ENCODE assay signal across 17 cellular contexts in the genomic region with DNA sequence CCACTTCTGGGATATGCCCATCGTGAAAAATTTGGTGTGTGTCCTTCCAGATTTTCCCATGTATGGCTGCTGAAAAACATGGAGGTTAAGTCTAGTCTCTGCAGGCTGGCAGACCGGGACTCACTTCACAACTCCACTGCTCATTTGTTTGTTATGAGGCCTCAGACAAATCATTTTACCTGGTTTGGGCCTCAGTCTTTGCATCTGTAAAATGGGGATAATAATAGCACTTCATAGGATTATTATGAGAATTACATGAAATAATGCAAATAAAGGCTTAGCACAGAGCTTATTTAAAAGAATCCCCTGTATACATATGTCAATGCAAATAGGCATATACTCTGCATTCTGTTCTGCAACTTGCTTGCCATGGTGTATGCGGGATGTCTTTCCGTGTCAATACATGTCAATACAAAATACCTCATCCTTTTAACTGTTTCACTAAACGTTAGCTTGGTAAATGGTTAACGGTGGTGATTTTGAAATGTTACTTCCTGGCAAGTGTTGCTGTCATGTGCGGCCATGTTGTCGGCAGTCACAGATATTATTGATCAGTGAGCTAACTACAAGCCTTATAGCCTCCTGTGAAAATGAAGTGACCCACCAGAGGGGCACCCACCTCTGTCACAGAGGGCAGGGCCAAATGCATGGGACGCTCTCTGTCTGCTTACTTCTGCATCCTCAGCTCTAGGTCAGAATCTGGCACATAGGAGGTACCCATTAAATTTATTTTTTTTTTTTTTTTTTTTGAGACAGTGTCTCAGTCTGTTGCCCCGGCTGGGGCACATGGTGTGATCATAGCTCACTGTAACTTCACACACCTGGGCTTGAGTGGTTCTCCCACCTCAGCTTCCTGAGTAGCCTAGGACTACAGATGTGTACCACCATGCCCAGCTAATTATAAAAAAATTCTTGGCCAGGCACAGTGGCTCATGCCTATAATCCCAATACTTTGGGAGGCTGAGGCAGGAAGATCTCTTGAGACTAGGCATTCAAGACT. TPM values are rescaled to one million over a fixed set of nuclear protein-coding genes. Genes with fewer than 3 reads are reported as not detected.
DNase-seq lines count a peak whose midpoint lies in the region; ATAC-seq, FAIRE-seq and TF ChIP-seq lines count a peak whose summit lies in the region.
"Had no signal": no experiment of that assay in that cellular context is flagged by ENCODE, and none has a peak within 500 bp of the region (broad histone marks: within the 10 kb centered on the region; RNA-seq: fewer than 3 reads in every experiment).

No MANE protein-coding gene starts in this region.

- H4K20me1 ChIP-seq in DOHH2 (ENCODE audit: control insufficient read depth, insufficient read depth, low read depth, low read length) (no peaks in the 10 kb centered on the region), HepG2 (ENCODE audit: insufficient read depth, low read length) (no peaks in the 10 kb centered on the region), MM.1S (ENCODE audit: insufficient read depth, low read length) (no peaks in the 10 kb centered on the region)

- DNase-seq in activated CD4-positive, alpha-beta memory T cell treated with anti-CD3 and anti-CD28 coated beads, Interleukin-2, amount 10 ng/mL, durations not matched to agents 7 days and 5 days: peak; percentile 55
- DNase-seq in HepG2 (ENCODE audit: low spot score) (peak; percentile 75), HuH-7 (ENCODE audit: low spot score) (no peak), amygdala (lab: John Stamatoyannopoulos, UW) (no peak), MM.1S (no peak)
- DNase-seq: caudate nucleus; foreskin fibroblast; lower lobe of right lung; NCI-H1930; NCI-H524 treated with DMSO at 0.1 percent for 48 hours; right cardiac atrium; stimulated activated CD4-positive, alpha-beta T cell treated with anti-CD3 and anti-CD28 coated beads, Interleukin-4, amount 100 ng/mL, for 1 hour had no signal

- CTCF ChIA-PET in activated CD4-positive, alpha-beta memory T cell treated with anti-CD3 and anti-CD28 coated beads, Interleukin-2, amount 10 ng/mL, durations not matched to agents 7 days and 5 days (lab: Charles Lee): interaction anchor here (0.6 to 8.4 kb wide), 11 partner anchors 12 to 1550 kb away, joined by 3 to 73 read pairs (median 4); a partner anchor contains a TSS
- CTCF ChIA-PET in HepG2 (lab: Yijun Ruan, JAX; ENCODE audit: low intra/inter-chr PET ratio, low total read pairs): no interaction called here

- H3K36me3 Mint-ChIP-seq in activated CD4-positive, alpha-beta memory T cell treated with anti-CD3 and anti-CD28 coated beads, Interleukin-2, amount 10 ng/mL, durations not matched to agents 7 days and 5 days (ENCODE audit: low read depth): peaks cover 72% of the 10 kb centered on the region

- H3K27me3 ChIP-seq in DOHH2 (ENCODE audit: control insufficient read depth, low read length): no peaks in the 10 kb centered on the region
- no peaks in the 10 kb centered on the region for H3K27me3 ChIP-seq in HepG2 (ENCODE audit: control insufficient read depth in 1 of 2, insufficient read depth in 2 of 2, low read length in 2 of 2)
- H3K27me3 ChIP-seq in MM.1S (replicated peaks; ENCODE audit: insufficient read depth, low read length): no peaks in the 10 kb centered on the region

- intact Hi-C loops in HepG2 (cut with micrococcal nuclease; ENCODE audit: unreplicated experiment): no loop called here

- H3K9ac ChIP-seq in HepG2 (ENCODE audit: insufficient read depth, low read depth, low read length) (no peak overlapping the region), MM.1S (ENCODE audit: low read length) (no peak overlapping the region)

- TF ChIP-seq POLR2A in GM18526 (IDR thresholded peaks at IDR 0.05; ENCODE audit: extremely low read depth, insufficient read length) (peak; percentile 17), HepG2 (IDR thresholded peaks at IDR 0.05; ENCODE audit: insufficient read depth in 1 of 2, low read depth in 2 of 2, low read length in 2 of 2) (no peak)

- POLR2A ChIA-PET in activated CD4-positive, alpha-beta memory T cell treated with anti-CD3 and anti-CD28 coated beads, Interleukin-2, amount 10 ng/mL, durations not matched to agents 7 days and 5 days (lab: Charles Lee): interaction anchor here (1.0 to 11.5 kb wide), 24 partner anchors 8 to 320 kb away, joined by 3 to 156 read pairs (median 6); a partner anchor contains a TSS
- POLR2A ChIA-PET in HepG2 (lab: Yijun Ruan, JAX): interaction anchor here (0.6 to 2.2 kb wide), 17 partner anchors 10 to 139 kb away, joined by 3 to 17 read pairs (median 4); a partner anchor contains a TSS

- WGBS in HepG2 (ENCODE audit: low lambda C conversion rate): 20% methylated on average over 10 of the region's 10 CpGs

- H3K27ac ChIP-seq in DOHH2 (ENCODE audit: low read depth, low read length): peak overlapping the region; percentile 100
- no peak overlapping the region for H3K27ac ChIP-seq in HepG2 (ENCODE audit: extremely low read length, insufficient read depth, low read length)
- no peak overlapping the region for H3K27ac ChIP-seq in MM.1S (ENCODE audit: low read length)
- H3K27ac ChIP-seq: lower lobe of right lung had no signal

- no peak for TF ChIP-seq RAD21 in HepG2 (CRISPR knock-in tag; IDR thresholded peaks at IDR 0.05)

- peak overlapping the region; percentile 98 for H3K4me3 Mint-ChIP-seq in activated CD4-positive, alpha-beta memory T cell treated with anti-CD3 and anti-CD28 coated beads, Interleukin-2, amount 10 ng/mL, durations not matched to agents 7 days and 5 days

- H3K27ac Mint-ChIP-seq in activated CD4-positive, alpha-beta memory T cell treated with anti-CD3 and anti-CD28 coated beads, Interleukin-2, amount 10 ng/mL, durations not matched to agents 7 days and 5 days: peak overlapping the region; percentile 93

- TF ChIP-seq EP300 in HepG2 (IDR thresholded peaks at IDR 0.05; ENCODE audit: low read depth in 2 of 2, low read length in 2 of 2) (0 out of 4 replicates have a peak, but pooled peaks of 1 of the 2 experiments have one; percentile 18), HepG2 (CRISPR knock-in tag; IDR thresholded peaks at IDR 0.05; ENCODE audit: borderline replicate concordance) (no peak)

- H3K4me1 Mint-ChIP-seq in activated CD4-positive, alpha-beta memory T cell treated with anti-CD3 and anti-CD28 coated beads, Interleukin-2, amount 10 ng/mL, durations not matched to agents 7 days and 5 days: peaks cover 45% of the 10 kb centered on the region

- peaks cover 89% of the 10 kb centered on the region for H3K4me1 ChIP-seq in DOHH2 (ENCODE audit: control insufficient read depth, low read length)
- peaks cover 75% of the 10 kb centered on the region for H3K4me1 ChIP-seq in HepG2 (ENCODE audit: insufficient read depth, low read length)
- peaks cover 32% of the 10 kb centered on the region for H3K4me1 ChIP-seq in MM.1S (ENCODE audit: low read length)

- no TSS peak for BruUV-seq in HepG2 (replicated peaks; lab: Mats Ljungman, UMichigan)

- peak overlapping the region; percentile 89 for H3K4me2 ChIP-seq in DOHH2 (ENCODE audit: low read length)
- H3K4me2 ChIP-seq in HepG2 (ENCODE audit: low read depth, low read length): peak overlapping the region; percentile 65
- H3K4me2 ChIP-seq in MM.1S (ENCODE audit: low read depth, low read length): no peak overlapping the region

- H3K79me2 ChIP-seq in DOHH2 (ENCODE audit: control insufficient read depth, low read length) (peaks cover 74% of the 10 kb centered on the region), HepG2 (ENCODE audit: insufficient read depth, low read length) (no peaks in the 10 kb centered on the region), MM.1S (ENCODE audit: low read length) (no peaks in the 10 kb centered on the region)

- in situ Hi-C loops in HepG2 (cut with HindIII; ENCODE audit: extremely low pct_ligation_motif_present, low pct_unique_long_range_greater_than_20kb): no loop called here

- peak overlapping the region; percentile 77 for H3K4me3 ChIP-seq in DOHH2 (ENCODE audit: low read length)
- H3K4me3 ChIP-seq in HepG2 (replicated peaks in 1 of 3; ENCODE audit: insufficient read depth in 1 of 3, low read depth in 2 of 3, low read length in 3 of 3): peak overlapping the region in 1 of 3 experiments; percentile 35; a peak in 1 of 6 replicates
- H3K4me3 ChIP-seq in MM.1S (ENCODE audit: low read length): no peak overlapping the region

- peak; percentile 33; the same call in 2 of the 3 replicates for ATAC-seq in HepG2
- ATAC-seq in GM21381 (IDR thresholded peaks at IDR 0.05; ENCODE audit: unreplicated experiment): no peak
- ATAC-seq: activated CD4-positive, CD25-positive, alpha-beta regulatory T cell treated with anti-CD3 and anti-CD28 coated beads, Interleukin-2, amount 50 U/mL, for 24 hours; lower lobe of right lung; right cardiac atrium had no signal

- no peaks in the 10 kb centered on the region for H3K27me3 Mint-ChIP-seq in activated CD4-positive, alpha-beta memory T cell treated with anti-CD3 and anti-CD28 coated beads, Interleukin-2, amount 10 ng/mL, durations not matched to agents 7 days and 5 days

- TF ChIP-seq CTCF in DOHH2 (IDR thresholded peaks at IDR 0.05; ENCODE audit: low read depth, low read length, poor library complexity, severe bottlenecking) (no peak), HepG2 (CRISPR knock-in tag; IDR thresholded peaks at IDR 0.05) (no peak), MM.1S (IDR thresholded peaks at IDR 0.05; ENCODE audit: low read length) (no peak)

- H2AFZ ChIP-seq in HepG2 (ENCODE audit: low read length): no peak overlapping the region
- H2AFZ ChIP-seq in MM.1S (ENCODE audit: low read length): no peak overlapping the region

- no peaks in the 10 kb centered on the region for H3K9me3 ChIP-seq in DOHH2 (ENCODE audit: control insufficient read depth, insufficient read depth, low read length)
- no peaks in the 10 kb centered on the region for H3K9me3 ChIP-seq in HepG2 (ENCODE audit: low read length)
- no peaks in the 10 kb centered on the region for H3K9me3 ChIP-seq in MM.1S (replicated peaks; ENCODE audit: insufficient read depth, low read length)
- H3K9me3 ChIP-seq: lower lobe of right lung had no signal

- H3K9me2 ChIP-seq in DOHH2 (replicated peaks; ENCODE audit: control insufficient read depth, low read length) (no peaks in the 10 kb centered on the region), MM.1S (replicated peaks; ENCODE audit: insufficient read depth, low read length) (no peaks in the 10 kb centered on the region)

- H3F3A ChIP-seq in DOHH2 (ENCODE audit: control insufficient read depth, insufficient read depth) (peaks cover 51% of the 10 kb centered on the region), MM.1S (ENCODE audit: insufficient read depth, low read length) (peaks cover 5% of the 10 kb centered on the region)

- H3K9me3 Mint-ChIP-seq in activated CD4-positive, alpha-beta memory T cell treated with anti-CD3 and anti-CD28 coated beads, Interleukin-2, amount 10 ng/mL, durations not matched to agents 7 days and 5 days: no peaks in the 10 kb centered on the region

- peaks cover 31% of the 10 kb centered on the region for H3K36me3 ChIP-seq in DOHH2 (ENCODE audit: control insufficient read depth, low read length)
- no peaks in the 10 kb centered on the region for H3K36me3 ChIP-seq in HepG2 (replicated peaks in 1 of 2; ENCODE audit: control insufficient read depth in 1 of 2, insufficient read depth in 2 of 2, low read length in 2 of 2)
- no peaks in the 10 kb centered on the region for H3K36me3 ChIP-seq in MM.1S (replicated peaks; ENCODE audit: insufficient read depth, low read length)
- H3K36me3 ChIP-seq: lower lobe of right lung had no signal

- no peak for FAIRE-seq in HepG2 (lab: Jason Lieb, UNC)
- FAIRE-seq: endometrium had no signal

RNA-seq across cellular contexts. Expression of a gene that starts 4.3 kb away (rescaled TPM):
- total RNA-seq in activated CD4-positive, alpha-beta memory T cell treated with anti-CD3 and anti-CD28 coated beads, Interleukin-2, amount 10 ng/mL, durations not matched to agents 7 days and 5 days: 100 to 1,000 TPM; 469 to 474 TPM
- total RNA-seq in HepG2 (2016; rRNA removed; fragmentation: Illumina TruSeq; extraction: Trizol): 0.83 and 0.93 TPM in 2 replicates
- 0.30 TPM in 1 of 2 replicates, not detected in the other for total RNA-seq in HepG2 (2016; cell fraction: cytosol; rRNA removed; fragmentation: Illumina TruSeq; extraction: Trizol; ENCODE audit: low read depth)
- 0.54 and 0.61 TPM in 2 replicates for total RNA-seq in HepG2 (2016; cell fraction: insoluble cytoplasmic fraction; rRNA removed; fragmentation: Illumina TruSeq; extraction: Trizol)
- total RNA-seq in HepG2 (2016; cell fraction: membrane; rRNA removed; fragmentation: Illumina TruSeq; extraction: Trizol): 0.31 and 0.40 TPM in 2 replicates
- total RNA-seq in HepG2 (2016; cell fraction: nucleus; rRNA removed; fragmentation: Illumina TruSeq; extraction: Trizol): 0.40 and 1.3 TPM in 2 replicates
- polyA plus RNA-seq in HepG2 (2011; rRNA removed): 1.8 and 3.1 TPM in 2 replicates
- polyA plus RNA-seq in HepG2 (2011; cell fraction: cytosol; rRNA removed): 1.6 and 2.2 TPM in 2 replicates
- polyA plus RNA-seq in HepG2 (2011; cell fraction: nucleus; rRNA removed): 5.1 and 6.4 TPM in 2 replicates
- 1.2 and 1.3 TPM in 2 replicates for polyA plus RNA-seq in HepG2 (2012)
- 0.06 and 0.08 TPM in 2 replicates for polyA plus RNA-seq in HepG2 (2016; cell fraction: cytosol; fragmentation: Illumina TruSeq; extraction: Trizol; ENCODE audit: low read depth)
- 0.60 and 0.75 TPM in 2 replicates for polyA plus RNA-seq in HepG2 (2016; cell fraction: insoluble cytoplasmic fraction; fragmentation: Illumina TruSeq; extraction: Trizol; ENCODE audit: low read depth)
- 0.17 and 0.27 TPM in 2 replicates for polyA plus RNA-seq in HepG2 (2016; cell fraction: membrane; fragmentation: Illumina TruSeq; extraction: Trizol; ENCODE audit: low read depth)
- polyA plus RNA-seq in HepG2 (2016; cell fraction: nucleus; fragmentation: Illumina TruSeq; extraction: Trizol; ENCODE audit: insufficient read depth, low read depth): 0.71 and 1.1 TPM in 2 replicates
- 0.42 and 2.6 TPM in 2 replicates for polyA minus RNA-seq in HepG2 (2011; rRNA and poly(A)+ RNA removed; ENCODE audit: low replicate concordance)
- polyA minus RNA-seq in HepG2 (2011; cell fraction: cytosol; rRNA and poly(A)+ RNA removed): 1.2 and 1.3 TPM in 2 replicates
- polyA minus RNA-seq in HepG2 (2011; cell fraction: nucleus; rRNA and poly(A)+ RNA removed): 0.75 and 2.3 TPM in 2 replicates

RNA-seq across cellular contexts. Expression of a gene that starts 8.3 kb away (rescaled TPM):
- total RNA-seq in activated CD4-positive, alpha-beta memory T cell treated with anti-CD3 and anti-CD28 coated beads, Interleukin-2, amount 10 ng/mL, durations not matched to agents 7 days and 5 days: 1 to 10 TPM in 1 of 2 experiments, under 1 TPM in 1; 0.78 to 1.1 TPM
- total RNA-seq in HepG2 (2016; rRNA removed; fragmentation: Illumina TruSeq; extraction: Trizol): 0.15 and 0.45 TPM in 2 replicates
- 0.30 TPM in 1 of 2 replicates, not detected in the other for total RNA-seq in HepG2 (2016; cell fraction: cytosol; rRNA removed; fragmentation: Illumina TruSeq; extraction: Trizol; ENCODE audit: low read depth)
- total RNA-seq in HepG2 (2016; cell fraction: insoluble cytoplasmic fraction; rRNA removed; fragmentation: Illumina TruSeq; extraction: Trizol): 0.28 TPM in 1 of 2 replicates, not detected in the other
- 0.31 and 0.65 TPM in 2 replicates for total RNA-seq in HepG2 (2016; cell fraction: membrane; rRNA removed; fragmentation: Illumina TruSeq; extraction: Trizol)
- total RNA-seq in HepG2 (2016; cell fraction: nucleus; rRNA removed; fragmentation: Illumina TruSeq; extraction: Trizol): 0.41 TPM in 1 of 2 replicates, not detected in the other
- polyA plus RNA-seq in HepG2 (2011; rRNA removed): 0.70 and 1.1 TPM in 2 replicates
- 0.67 and 1.1 TPM in 2 replicates for polyA plus RNA-seq in HepG2 (2011; cell fraction: cytosol; rRNA removed)
- 0.51 and 0.55 TPM in 2 replicates for polyA plus RNA-seq in HepG2 (2011; cell fraction: nucleus; rRNA removed)
- 0.94 and 1.4 TPM in 2 replicates for polyA plus RNA-seq in HepG2 (2012)
- polyA plus RNA-seq in HepG2 (2016; cell fraction: cytosol; fragmentation: Illumina TruSeq; extraction: Trizol; ENCODE audit: low read depth): 0.37 and 0.38 TPM in 2 replicates
- polyA plus RNA-seq in HepG2 (2016; cell fraction: insoluble cytoplasmic fraction; fragmentation: Illumina TruSeq; extraction: Trizol; ENCODE audit: low read depth): 0.44 and 0.56 TPM in 2 replicates
- polyA plus RNA-seq in HepG2 (2016; cell fraction: membrane; fragmentation: Illumina TruSeq; extraction: Trizol; ENCODE audit: low read depth): 0.42 and 0.56 TPM in 2 replicates
- polyA plus RNA-seq in HepG2 (2016; cell fraction: nucleus; fragmentation: Illumina TruSeq; extraction: Trizol; ENCODE audit: insufficient read depth, low read depth): 0.89 TPM in 1 of 2 replicates, not detected in the other
- 0.44 and 1.3 TPM in 2 replicates for polyA minus RNA-seq in HepG2 (2011; rRNA and poly(A)+ RNA removed; ENCODE audit: low replicate concordance)
- 0.70 TPM in 1 of 2 replicates, not detected in the other for polyA minus RNA-seq in HepG2 (2011; cell fraction: cytosol; rRNA and poly(A)+ RNA removed)
- polyA minus RNA-seq in HepG2 (2011; cell fraction: nucleus; rRNA and poly(A)+ RNA removed): not detected in 2 replicates

RNA-seq across cellular contexts. Expression of a gene that starts 33.2 kb away (rescaled TPM):
- total RNA-seq in activated CD4-positive, alpha-beta memory T cell treated with anti-CD3 and anti-CD28 coated beads, Interleukin-2, amount 10 ng/mL, durations not matched to agents 7 days and 5 days: 100 to 1,000 TPM; 161 to 172 TPM
- 223 and 286 TPM in 2 replicates for total RNA-seq in HepG2 (2016; rRNA removed; fragmentation: Illumina TruSeq; extraction: Trizol)
- 67.0 and 70.3 TPM in 2 replicates for total RNA-seq in HepG2 (2016; cell fraction: cytosol; rRNA removed; fragmentation: Illumina TruSeq; extraction: Trizol; ENCODE audit: low read depth)
- 235 and 275 TPM in 2 replicates for total RNA-seq in HepG2 (2016; cell fraction: insoluble cytoplasmic fraction; rRNA removed; fragmentation: Illumina TruSeq; extraction: Trizol)
- 130 and 131 TPM in 2 replicates for total RNA-seq in HepG2 (2016; cell fraction: membrane; rRNA removed; fragmentation: Illumina TruSeq; extraction: Trizol)
- 55.1 and 64.8 TPM in 2 replicates for total RNA-seq in HepG2 (2016; cell fraction: nucleus; rRNA removed; fragmentation: Illumina TruSeq; extraction: Trizol)
- 210 and 218 TPM in 2 replicates for polyA plus RNA-seq in HepG2 (2011; rRNA removed)
- 334 and 368 TPM in 2 replicates for polyA plus RNA-seq in HepG2 (2011; cell fraction: cytosol; rRNA removed)
- polyA plus RNA-seq in HepG2 (2011; cell fraction: nucleus; rRNA removed): 51.9 and 67.9 TPM in 2 replicates
- polyA plus RNA-seq in HepG2 (2012): 173 and 177 TPM in 2 replicates
- 77.8 and 80.3 TPM in 2 replicates for polyA plus RNA-seq in HepG2 (2016; cell fraction: cytosol; fragmentation: Illumina TruSeq; extraction: Trizol; ENCODE audit: low read depth)
- 282 and 311 TPM in 2 replicates for polyA plus RNA-seq in HepG2 (2016; cell fraction: insoluble cytoplasmic fraction; fragmentation: Illumina TruSeq; extraction: Trizol; ENCODE audit: low read depth)
- polyA plus RNA-seq in HepG2 (2016; cell fraction: membrane; fragmentation: Illumina TruSeq; extraction: Trizol; ENCODE audit: low read depth): 120 and 124 TPM in 2 replicates
- 90.6 and 90.7 TPM in 2 replicates for polyA plus RNA-seq in HepG2 (2016; cell fraction: nucleus; fragmentation: Illumina TruSeq; extraction: Trizol; ENCODE audit: insufficient read depth, low read depth)
- 326 and 552 TPM in 2 replicates for polyA minus RNA-seq in HepG2 (2011; rRNA and poly(A)+ RNA removed; ENCODE audit: low replicate concordance)
- 107 and 121 TPM in 2 replicates for polyA minus RNA-seq in HepG2 (2011; cell fraction: cytosol; rRNA and poly(A)+ RNA removed)
- polyA minus RNA-seq in HepG2 (2011; cell fraction: nucleus; rRNA and poly(A)+ RNA removed): 37.5 and 37.7 TPM in 2 replicates

RNA-seq across cellular contexts. Expression of a gene that starts 33.2 kb away (rescaled TPM):
- 10 to 100 TPM; 15.3 to 16.4 TPM for total RNA-seq in activated CD4-positive, alpha-beta memory T cell treated with anti-CD3 and anti-CD28 coated beads, Interleukin-2, amount 10 ng/mL, durations not matched to agents 7 days and 5 days
- total RNA-seq in HepG2 (2016; rRNA removed; fragmentation: Illumina TruSeq; extraction: Trizol): 4.2 and 9.0 TPM in 2 replicates
- total RNA-seq in HepG2 (2016; cell fraction: cytosol; rRNA removed; fragmentation: Illumina TruSeq; extraction: Trizol; ENCODE audit: low read depth): 5.8 and 6.9 TPM in 2 replicates
- total RNA-seq in HepG2 (2016; cell fraction: insoluble cytoplasmic fraction; rRNA removed; fragmentation: Illumina TruSeq; extraction: Trizol): 3.5 and 8.7 TPM in 2 replicates
- total RNA-seq in HepG2 (2016; cell fraction: membrane; rRNA removed; fragmentation: Illumina TruSeq; extraction: Trizol): 5.1 and 5.2 TPM in 2 replicates
- total RNA-seq in HepG2 (2016; cell fraction: nucleus; rRNA removed; fragmentation: Illumina TruSeq; extraction: Trizol): 11.7 and 11.9 TPM in 2 replicates
- 6.1 and 6.8 TPM in 2 replicates for polyA plus RNA-seq in HepG2 (2011; rRNA removed)
- 3.9 and 4.6 TPM in 2 replicates for polyA plus RNA-seq in HepG2 (2011; cell fraction: cytosol; rRNA removed)
- 23.3 and 24.8 TPM in 2 replicates for polyA plus RNA-seq in HepG2 (2011; cell fraction: nucleus; rRNA removed)
- 4.1 and 4.7 TPM in 2 replicates for polyA plus RNA-seq in HepG2 (2012)
- 3.2 TPM in 2 replicates for polyA plus RNA-seq in HepG2 (2016; cell fraction: cytosol; fragmentation: Illumina TruSeq; extraction: Trizol; ENCODE audit: low read depth)
- 3.8 and 4.7 TPM in 2 replicates for polyA plus RNA-seq in HepG2 (2016; cell fraction: insoluble cytoplasmic fraction; fragmentation: Illumina TruSeq; extraction: Trizol; ENCODE audit: low read depth)
- polyA plus RNA-seq in HepG2 (2016; cell fraction: membrane; fragmentation: Illumina TruSeq; extraction: Trizol; ENCODE audit: low read depth): 2.9 and 3.0 TPM in 2 replicates
- polyA plus RNA-seq in HepG2 (2016; cell fraction: nucleus; fragmentation: Illumina TruSeq; extraction: Trizol; ENCODE audit: insufficient read depth, low read depth): 14.3 and 14.8 TPM in 2 replicates
- 21.3 and 41.3 TPM in 2 replicates for polyA minus RNA-seq in HepG2 (2011; rRNA and poly(A)+ RNA removed; ENCODE audit: low replicate concordance)
- polyA minus RNA-seq in HepG2 (2011; cell fraction: cytosol; rRNA and poly(A)+ RNA removed): 1.7 and 3.0 TPM in 2 replicates
- 24.1 and 26.1 TPM in 2 replicates for polyA minus RNA-seq in HepG2 (2011; cell fraction: nucleus; rRNA and poly(A)+ RNA removed)

RNA-seq across cellular contexts. Expression of a gene that starts 36.5 kb away (rescaled TPM):
- 100 to 1,000 TPM; 180 to 185 TPM for total RNA-seq in activated CD4-positive, alpha-beta memory T cell treated with anti-CD3 and anti-CD28 coated beads, Interleukin-2, amount 10 ng/mL, durations not matched to agents 7 days and 5 days
- 93.5 and 109 TPM in 2 replicates for total RNA-seq in HepG2 (2016; rRNA removed; fragmentation: Illumina TruSeq; extraction: Trizol)
- total RNA-seq in HepG2 (2016; cell fraction: cytosol; rRNA removed; fragmentation: Illumina TruSeq; extraction: Trizol; ENCODE audit: low read depth): 18.6 and 19.6 TPM in 2 replicates
- total RNA-seq in HepG2 (2016; cell fraction: insoluble cytoplasmic fraction; rRNA removed; fragmentation: Illumina TruSeq; extraction: Trizol): 97.8 and 111 TPM in 2 replicates
- total RNA-seq in HepG2 (2016; cell fraction: membrane; rRNA removed; fragmentation: Illumina TruSeq; extraction: Trizol): 26.5 and 28.5 TPM in 2 replicates
- total RNA-seq in HepG2 (2016; cell fraction: nucleus; rRNA removed; fragmentation: Illumina TruSeq; extraction: Trizol): 69.7 and 73.3 TPM in 2 replicates
- polyA plus RNA-seq in HepG2 (2011; rRNA removed): 189 and 190 TPM in 2 replicates
- polyA plus RNA-seq in HepG2 (2011; cell fraction: cytosol; rRNA removed): 126 and 169 TPM in 2 replicates
- 278 and 321 TPM in 2 replicates for polyA plus RNA-seq in HepG2 (2011; cell fraction: nucleus; rRNA removed)
- polyA plus RNA-seq in HepG2 (2012): 146 and 207 TPM in 2 replicates
- 9.8 and 9.9 TPM in 2 replicates for polyA plus RNA-seq in HepG2 (2016; cell fraction: cytosol; fragmentation: Illumina TruSeq; extraction: Trizol; ENCODE audit: low read depth)
- polyA plus RNA-seq in HepG2 (2016; cell fraction: insoluble cytoplasmic fraction; fragmentation: Illumina TruSeq; extraction: Trizol; ENCODE audit: low read depth): 105 and 112 TPM in 2 replicates
- 15.6 and 18.2 TPM in 2 replicates for polyA plus RNA-seq in HepG2 (2016; cell fraction: membrane; fragmentation: Illumina TruSeq; extraction: Trizol; ENCODE audit: low read depth)
- 128 and 133 TPM in 2 replicates for polyA plus RNA-seq in HepG2 (2016; cell fraction: nucleus; fragmentation: Illumina TruSeq; extraction: Trizol; ENCODE audit: insufficient read depth, low read depth)
- 165 and 166 TPM in 2 replicates for polyA minus RNA-seq in HepG2 (2011; rRNA and poly(A)+ RNA removed; ENCODE audit: low replicate concordance)
- polyA minus RNA-seq in HepG2 (2011; cell fraction: cytosol; rRNA and poly(A)+ RNA removed): 54.2 and 56.9 TPM in 2 replicates
- 145 and 189 TPM in 2 replicates for polyA minus RNA-seq in HepG2 (2011; cell fraction: nucleus; rRNA and poly(A)+ RNA removed)

Comparison
In these comparisons a context has a peak if more than half of its experiments do, and no peak if none do; other contexts are left out.
1. DNase-seq: peak in activated CD4-positive, alpha-beta memory T cell treated with anti-CD3 and anti-CD28 coated beads, Interleukin-2, amount 10 ng/mL, durations not matched to agents 7 days and 5 days (single experiment) and HepG2 (single experiment); none in HuH-7 (single experiment), amygdala (0 of 56) and MM.1S (single experiment).
2. RNA of a gene that starts 4.3 kb away (total RNA-seq): 469 to 474 TPM in activated CD4-positive, alpha-beta memory T cell treated with anti-CD3 and anti-CD28 coated beads, Interleukin-2, amount 10 ng/mL, durations not matched to agents 7 days and 5 days; 0.30 to 1.3 TPM in HepG2; every median in the first group is over 100 times any median in the second.